Comparison of ENCODE assay signal across 8 cellular contexts in the genomic region with DNA sequence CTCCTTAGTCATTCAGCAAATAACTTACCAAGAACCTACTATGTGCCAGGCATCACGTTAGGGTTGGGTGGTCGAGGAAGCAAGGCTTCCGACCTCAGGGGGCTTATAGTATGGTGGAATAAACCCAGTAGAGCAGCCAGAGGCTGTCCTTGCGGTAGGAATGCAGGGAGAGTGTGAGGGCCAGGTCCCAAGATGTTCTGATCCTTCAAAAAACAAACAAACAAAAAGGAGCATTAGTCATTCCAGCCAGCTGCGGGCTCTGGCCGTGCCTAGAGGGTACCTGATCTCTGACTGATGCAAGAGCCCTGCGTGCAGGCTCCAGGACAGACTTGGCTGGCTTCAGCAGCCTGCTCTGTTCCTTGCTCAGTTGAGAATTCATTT. TPM values are rescaled to one million over a fixed set of nuclear protein-coding genes. Genes with fewer than 3 reads are reported as not detected.
A peak's percentile ranks its signal among the peaks of the same experiment; 100 is the strongest.
DNase-seq lines count a peak whose midpoint lies in the region; ATAC-seq and TF ChIP-seq lines count a peak whose summit lies in the region.

No MANE protein-coding gene starts in this region.

- peaks cover 23% of the 10 kb centered on the region for H3K36me3 Mint-ChIP-seq in natural killer cell treated with Interleukin-12 subunit alpha and Interleukin-12 subunit beta and Interleukin-15 and Interleukin-18, amount 100 ng/mL, for 72 hours
- H3K36me3 Mint-ChIP-seq in natural killer cell, result no peaks in the 10 kb centered on the region
- peaks cover 15% of the 10 kb centered on the region for H3K36me3 Mint-ChIP-seq in activated CD8-positive, alpha-beta T cell treated with anti-CD3 and anti-CD28 coated beads, Interleukin-2, amount 10 ng/mL, durations not matched to agents 7 days and 5 days (ENCODE audit: low read depth)

- H3K4me3 Mint-ChIP-seq in natural killer cell treated with Interleukin-12 subunit alpha and Interleukin-12 subunit beta and Interleukin-15 and Interleukin-18, amount 100 ng/mL, for 72 hours, result no peak overlapping the region
- no peak overlapping the region for H3K4me3 Mint-ChIP-seq in natural killer cell
- H3K4me3 Mint-ChIP-seq in activated CD8-positive, alpha-beta T cell treated with anti-CD3 and anti-CD28 coated beads, Interleukin-2, amount 10 ng/mL, durations not matched to agents 7 days and 5 days, result no peak overlapping the region

- CTCF ChIA-PET in activated CD8-positive, alpha-beta T cell treated with anti-CD3 and anti-CD28 coated beads, Interleukin-2, amount 10 ng/mL, durations not matched to agents 7 days and 5 days (lab: Charles Lee), result no interaction called here

- intact Hi-C loops in natural killer cell (cut with micrococcal nuclease), result no loop called here

- no peaks in the 10 kb centered on the region for H3K4me1 Mint-ChIP-seq in natural killer cell treated with Interleukin-12 subunit alpha and Interleukin-12 subunit beta and Interleukin-15 and Interleukin-18, amount 100 ng/mL, for 72 hours (ENCODE audit: low read depth in 2 of 2)
- H3K4me1 Mint-ChIP-seq in natural killer cell, result peaks cover 0 to 5% of the 10 kb centered on the region in 2 donors
- H3K4me1 Mint-ChIP-seq in activated CD8-positive, alpha-beta T cell treated with anti-CD3 and anti-CD28 coated beads, Interleukin-2, amount 10 ng/mL, durations not matched to agents 7 days and 5 days (ENCODE audit: low read depth), result peaks cover 6% of the 10 kb centered on the region

- no peaks in the 10 kb centered on the region for H3K9me3 Mint-ChIP-seq in natural killer cell treated with Interleukin-12 subunit alpha and Interleukin-12 subunit beta and Interleukin-15 and Interleukin-18, amount 100 ng/mL, for 72 hours
- H3K9me3 Mint-ChIP-seq in natural killer cell, result no peaks in the 10 kb centered on the region
- no peaks in the 10 kb centered on the region for H3K9me3 Mint-ChIP-seq in activated CD8-positive, alpha-beta T cell treated with anti-CD3 and anti-CD28 coated beads, Interleukin-2, amount 10 ng/mL, durations not matched to agents 7 days and 5 days (ENCODE audit: insufficient read depth)

- H3K27me3 Mint-ChIP-seq in natural killer cell treated with Interleukin-12 subunit alpha and Interleukin-12 subunit beta and Interleukin-15 and Interleukin-18, amount 100 ng/mL, for 72 hours, result no peaks in the 10 kb centered on the region
- H3K27me3 Mint-ChIP-seq in natural killer cell (ENCODE audit: low read depth in 2 of 2), result no peaks in the 10 kb centered on the region
- no peaks in the 10 kb centered on the region for H3K27me3 Mint-ChIP-seq in activated CD8-positive, alpha-beta T cell treated with anti-CD3 and anti-CD28 coated beads, Interleukin-2, amount 10 ng/mL, durations not matched to agents 7 days and 5 days (ENCODE audit: low read depth)

- no peak for ATAC-seq in natural killer cell treated with Interleukin-12 subunit alpha and Interleukin-12 subunit beta and Interleukin-15 and Interleukin-18, amount 100 ng/mL, for 72 hours
- ATAC-seq in natural killer cell (no peak), GM21529 (IDR thresholded peaks at IDR 0.05; ENCODE audit: unreplicated experiment) (no peak), GM19023 (IDR thresholded peaks at IDR 0.05; ENCODE audit: unreplicated experiment) (no peak)
- ATAC-seq in activated CD8-positive, alpha-beta T cell treated with anti-CD3 and anti-CD28 coated beads, Interleukin-2, amount 10 ng/mL, durations not matched to agents 7 days and 5 days, result no peak

- POLR2A ChIA-PET in activated CD8-positive, alpha-beta T cell treated with anti-CD3 and anti-CD28 coated beads, Interleukin-2, amount 10 ng/mL, durations not matched to agents 7 days and 5 days (lab: Charles Lee), result interaction anchor here (1.9 kb wide), 1 partner anchor 18 kb away, joined by 6 read pairs; the partner anchor contains the start of genes CYB5D2 and ZZEF1

- DNase-seq in natural killer cell treated with Interleukin-12 subunit alpha and Interleukin-12 subunit beta and Interleukin-15 and Interleukin-18, amount 100 ng/mL, for 72 hours (ENCODE audit: low spot score), result peak; percentile 38
- no peak for DNase-seq in natural killer cell
- DNase-seq in activated CD8-positive, alpha-beta T cell treated with anti-CD3 and anti-CD28 coated beads, Interleukin-2, amount 10 ng/mL, durations not matched to agents 7 days and 5 days, result no peak
- peak; percentile 95 for DNase-seq in iris pigment epithelial cell (ENCODE audit: low read depth)
- DNase-seq in T-helper 9 cell, result no peak
- no peak for DNase-seq in midbrain (lab: John Stamatoyannopoulos, UW)

- no peak for TF ChIP-seq CTCF in natural killer cell (IDR thresholded peaks at IDR 0.05)

- H3K27ac Mint-ChIP-seq in natural killer cell treated with Interleukin-12 subunit alpha and Interleukin-12 subunit beta and Interleukin-15 and Interleukin-18, amount 100 ng/mL, for 72 hours, result no peak overlapping the region
- peak overlapping the region in 1 of 2 donors; percentile 23 for H3K27ac Mint-ChIP-seq in natural killer cell
- peak overlapping the region; percentile 43 for H3K27ac Mint-ChIP-seq in activated CD8-positive, alpha-beta T cell treated with anti-CD3 and anti-CD28 coated beads, Interleukin-2, amount 10 ng/mL, durations not matched to agents 7 days and 5 days

RNA-seq across cellular contexts. Expression of gene CYB5D2, which starts 18.2 kb away (rescaled TPM):
- total RNA-seq in natural killer cell treated with Interleukin-12 subunit alpha and Interleukin-12 subunit beta and Interleukin-15 and Interleukin-18, amount 100 ng/mL, for 72 hours, result 10 to 100 TPM in 1 of 2 donors, 1 to 10 TPM in 1; 7.2 to 13.2 TPM
- total RNA-seq in natural killer cell, result 1 to 10 TPM; 5.3 to 7.1 (median 6.4) TPM
- 1 to 10 TPM; 4.6 to 5.8 TPM for total RNA-seq in activated CD8-positive, alpha-beta T cell treated with anti-CD3 and anti-CD28 coated beads, Interleukin-2, amount 10 ng/mL, durations not matched to agents 7 days and 5 days

RNA-seq across cellular contexts. Expression of gene ZZEF1, which starts 18.3 kb away (rescaled TPM):
- 10 to 100 TPM; 65.0 to 96.3 TPM for total RNA-seq in natural killer cell treated with Interleukin-12 subunit alpha and Interleukin-12 subunit beta and Interleukin-15 and Interleukin-18, amount 100 ng/mL, for 72 hours
- 100 to 1,000 TPM; 102 to 126 (median 125) TPM for total RNA-seq in natural killer cell
- 10 to 100 TPM; 54.1 to 55.3 TPM for total RNA-seq in activated CD8-positive, alpha-beta T cell treated with anti-CD3 and anti-CD28 coated beads, Interleukin-2, amount 10 ng/mL, durations not matched to agents 7 days and 5 days

Comparison
In these comparisons a context has a peak if more than half of its experiments do, and no peak if none do; other contexts are left out.
1. DNase-seq: peak in natural killer cell treated with Interleukin-12 subunit alpha and Interleukin-12 subunit beta and Interleukin-15 and Interleukin-18, amount 100 ng/mL, for 72 hours (single experiment) and iris pigment epithelial cell (single experiment); none in natural killer cell (single experiment), activated CD8-positive, alpha-beta T cell treated with anti-CD3 and anti-CD28 coated beads, Interleukin-2, amount 10 ng/mL, durations not matched to agents 7 days and 5 days (single experiment), T-helper 9 cell (single experiment) and midbrain (single experiment).